ENCODE assay signal across 9 cellular contexts in the genomic region with DNA sequence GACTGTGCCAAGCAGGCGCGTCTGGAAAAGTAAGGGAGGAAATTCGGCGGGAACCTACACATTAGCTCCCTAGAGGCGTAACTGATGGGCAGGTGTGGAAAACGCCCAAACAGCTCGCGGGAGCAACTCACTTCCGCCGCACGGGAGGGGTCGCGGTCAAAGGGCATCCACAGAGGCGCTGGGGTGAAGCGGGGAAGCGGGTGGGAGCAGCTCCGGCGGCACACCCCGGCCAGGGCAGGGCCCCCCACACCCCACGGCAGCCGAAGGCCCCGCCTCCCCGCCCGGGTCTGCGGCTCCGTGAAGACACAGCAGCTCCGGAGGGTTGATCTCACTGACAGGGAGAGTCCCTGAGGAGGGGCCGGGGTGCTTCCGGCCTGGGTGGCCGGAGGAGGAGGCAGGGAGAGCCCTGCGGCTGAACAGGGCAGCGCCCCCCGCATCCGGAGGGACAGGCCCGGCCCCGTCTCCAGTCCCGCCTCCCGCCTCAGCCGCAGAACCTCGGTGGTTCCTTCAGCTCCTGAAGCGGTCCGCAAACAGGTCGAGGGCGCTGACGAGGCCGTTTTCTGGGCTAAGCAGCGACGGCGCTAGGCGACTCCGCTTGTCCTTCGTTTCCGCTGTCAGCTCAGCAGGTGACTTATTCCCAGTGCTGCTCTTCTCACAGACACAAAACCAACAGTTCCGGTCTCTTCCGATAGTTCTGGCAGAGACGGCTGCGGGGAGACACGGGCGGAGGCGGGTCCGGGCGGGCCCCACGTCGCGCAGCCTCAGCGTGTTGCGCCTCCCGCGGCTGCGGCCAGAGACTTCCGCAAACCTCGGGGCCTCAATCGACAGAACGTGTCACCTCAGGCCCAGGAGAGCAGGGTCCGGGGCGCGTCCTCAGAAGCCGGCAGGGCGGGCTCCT.
DNase-seq lines count a peak whose midpoint lies in the region; ATAC-seq, FAIRE-seq and TF ChIP-seq lines count a peak whose summit lies in the region.
"Had no signal": no experiment of that assay in that cellular context is flagged by ENCODE, and none has a peak within 500 bp of the region (broad histone marks: within the 10 kb centered on the region; RNA-seq: fewer than 3 reads in every experiment).

No MANE protein-coding gene starts in this region.

- no peak; the same call in 2 of the 3 replicates for ATAC-seq in HepG2
- ATAC-seq: A549 had no signal

- H3K4me1 ChIP-seq in liver (ENCODE audit: control insufficient read depth in 4 of 4, insufficient read depth in 4 of 4, low read length in 3 of 4) (peaks cover 0 to 4% (median 1%) of the 10 kb centered on the region in 4 donors), HepG2 (ENCODE audit: insufficient read depth, low read length) (no peaks in the 10 kb centered on the region), colonic mucosa (no peaks in the 10 kb centered on the region), osteoblast (ENCODE audit: insufficient read depth, low read length) (no peaks in the 10 kb centered on the region), transverse colon (peaks cover 0 to 16% (median 0%) of the 10 kb centered on the region in 4 donors)
- H3K4me1 ChIP-seq: A549 had no signal

- no peak overlapping the region for H3K27ac ChIP-seq in liver (ENCODE audit: low read depth in 1 of 2, low read length in 2 of 2)
- H3K27ac ChIP-seq in HepG2 (ENCODE audit: extremely low read length, insufficient read depth, low read length) = no peak overlapping the region
- no peak overlapping the region for H3K27ac ChIP-seq in colonic mucosa
- no peak overlapping the region for H3K27ac ChIP-seq in osteoblast (ENCODE audit: low read depth, low read length)
- peak overlapping the region in 1 of 4 donors; percentile 21 for H3K27ac ChIP-seq in transverse colon
- H3K27ac ChIP-seq: A549 had no signal

- H3K4me3 ChIP-seq in liver (ENCODE audit: low read depth in 1 of 3, low read length in 3 of 3) (peak overlapping the region in 2 of 3 donors; percentile 18 to 40), HepG2 (replicated peaks in 1 of 3; ENCODE audit: insufficient read depth in 1 of 3, low read depth in 2 of 3, low read length in 3 of 3) (no peak overlapping the region), colonic mucosa (peak overlapping the region; percentile 45), osteoblast (ENCODE audit: insufficient read depth, low read length) (no peak overlapping the region), transverse colon (peak overlapping the region; percentile 27 to 52 (median 40))
- H3K4me3 ChIP-seq: A549 had no signal

- TF ChIP-seq POLR2A in HepG2 (IDR thresholded peaks at IDR 0.05; ENCODE audit: insufficient read depth in 1 of 2, low read depth in 2 of 2, low read length in 2 of 2) (no peak), transverse colon (IDR thresholded peaks at IDR 0.05) (no peak)

- no peak for TF ChIP-seq RAD21 in liver (IDR thresholded peaks at IDR 0.05)
- TF ChIP-seq RAD21 in HepG2 (CRISPR knock-in tag; IDR thresholded peaks at IDR 0.05) = no peak

- H3K9ac ChIP-seq in liver (ENCODE audit: low read depth in 1 of 2, low read length in 2 of 2) = no peak overlapping the region
- H3K9ac ChIP-seq in HepG2 (ENCODE audit: insufficient read depth, low read depth, low read length) = no peak overlapping the region
- H3K9ac ChIP-seq in colonic mucosa (ENCODE audit: low read depth in 2 of 2, low read length in 2 of 2) = peak overlapping the region in 1 of 2 donors; percentile 62

- intact Hi-C loops in HepG2 (cut with micrococcal nuclease; ENCODE audit: unreplicated experiment) = no loop called here
- intact Hi-C loops in colonic mucosa (cut with DNase I) = no loop called here
- intact Hi-C loops in transverse colon (cut with DNase I; ENCODE audit: low total_unique reads) = no loop called here

- no peaks in the 10 kb centered on the region for H4K20me1 ChIP-seq in HepG2 (ENCODE audit: insufficient read depth, low read length)
- H4K20me1 ChIP-seq in osteoblast (ENCODE audit: insufficient read depth, low read length) = no peaks in the 10 kb centered on the region

- WGBS in liver = 25% methylated on average over 79 of the region's 79 CpGs
- WGBS in HepG2 (ENCODE audit: low lambda C conversion rate) = 90% methylated on average over 43 of the region's 79 CpGs
- 32 to 70% methylated on average over 4 to 63 of the region's 79 CpGs for WGBS in transverse colon (ENCODE audit: low coverage in 1 of 2), 2 donors

- no peak overlapping the region for H3K4me2 ChIP-seq in HepG2 (ENCODE audit: low read depth, low read length)
- no peak overlapping the region for H3K4me2 ChIP-seq in osteoblast (ENCODE audit: insufficient read depth, low read length)
- H3K4me2 ChIP-seq: A549 had no signal

- BruUV-seq in HepG2 (replicated peaks; lab: Mats Ljungman, UMichigan) = no TSS peak

- CTCF ChIA-PET in HepG2 (lab: Yijun Ruan, JAX; ENCODE audit: low intra/inter-chr PET ratio, low total read pairs) = no interaction called here

- H2AFZ ChIP-seq in HepG2 (ENCODE audit: low read length) = no peak overlapping the region
- H2AFZ ChIP-seq in osteoblast (ENCODE audit: low read length) = no peak overlapping the region

- H3K79me2 ChIP-seq in HepG2 (ENCODE audit: insufficient read depth, low read length) (no peaks in the 10 kb centered on the region), osteoblast (ENCODE audit: insufficient read depth, low read length) (no peaks in the 10 kb centered on the region)

- in situ Hi-C loops in HepG2 (cut with HindIII; ENCODE audit: extremely low pct_ligation_motif_present, low pct_unique_long_range_greater_than_20kb) = no loop called here
- in situ Hi-C loops in transverse colon (cut with MboI; ENCODE audit: low pct_ligation_motif_present in 1 of 4, low pct_unique_long_range_greater_than_20kb in 1 of 4, low sequenced_read_pairs in 3 of 4) = no loop called here

- FAIRE-seq in HepG2 (lab: Jason Lieb, UNC) = no peak
- FAIRE-seq: A549 had no signal

- POLR2A ChIA-PET in HepG2 (lab: Yijun Ruan, JAX) = no interaction called here

- peaks cover 0 to 3% (median 0%) of the 10 kb centered on the region in 4 donors for H3K9me3 ChIP-seq in liver (ENCODE audit: control insufficient read depth in 4 of 4, low read length in 3 of 4)
- H3K9me3 ChIP-seq in HepG2 (ENCODE audit: low read length) = no peaks in the 10 kb centered on the region
- H3K9me3 ChIP-seq in colonic mucosa = no peaks in the 10 kb centered on the region
- H3K9me3 ChIP-seq in osteoblast (ENCODE audit: low read depth, low read length) = no peaks in the 10 kb centered on the region
- H3K9me3 ChIP-seq in transverse colon = no peaks in the 10 kb centered on the region
- H3K9me3 ChIP-seq: A549 had no signal

- TF ChIP-seq EP300 in HepG2 (IDR thresholded peaks at IDR 0.05; ENCODE audit: low read depth in 2 of 2, low read length in 2 of 2) (no peak), HepG2 (CRISPR knock-in tag; IDR thresholded peaks at IDR 0.05; ENCODE audit: borderline replicate concordance) (no peak), transverse colon (IDR thresholded peaks at IDR 0.05; ENCODE audit: low read depth) (no peak)

- no peak for DNase-seq in HepG2 (ENCODE audit: low spot score)
- peak; percentile 27 for DNase-seq in activated CD4-positive, CD25-positive, alpha-beta regulatory T cell treated with anti-CD3 and anti-CD28 coated beads, Interleukin-2, amount 50 U/mL, for 16 hours (ENCODE audit: low read depth, low spot score)
- DNase-seq in colonic mucosa = peak; percentile 29
- peak; percentile 75 for DNase-seq in osteoblast (ENCODE audit: insufficient read length, low spot score, missing footprints)
- DNase-seq in transverse colon = peak; percentile 43
- no peak for DNase-seq in iPS-NIHi11 (ENCODE audit: low spot score)
- DNase-seq in AG08396 (ENCODE audit: low spot score) = no peak

- TF ChIP-seq CTCF in liver (IDR thresholded peaks at IDR 0.05; ENCODE audit: low read depth, low read length, missing input control) = no peak
- TF ChIP-seq CTCF in HepG2 (CRISPR knock-in tag; IDR thresholded peaks at IDR 0.05) = no peak
- no peak for TF ChIP-seq CTCF in colonic mucosa (IDR thresholded peaks at IDR 0.05)
- no peak for TF ChIP-seq CTCF in osteoblast (IDR thresholded peaks at IDR 0.05; ENCODE audit: extremely low read depth, low read depth, low read length)
- TF ChIP-seq CTCF in transverse colon (IDR thresholded peaks at IDR 0.05) = no peak

- H3K27me3 ChIP-seq in liver (ENCODE audit: control insufficient read depth in 4 of 4, insufficient read depth in 4 of 4, low read length in 3 of 4) (no peaks in the 10 kb centered on the region), HepG2 (ENCODE audit: control insufficient read depth in 1 of 2, insufficient read depth in 2 of 2, low read length in 2 of 2) (peaks cover 2 to 51% of the 10 kb centered on the region in 2 experiments; a peak in 4 of 5 replicates), colonic mucosa (no peaks in the 10 kb centered on the region), osteoblast (ENCODE audit: insufficient read depth, low read length) (no peaks in the 10 kb centered on the region), transverse colon (no peaks in the 10 kb centered on the region)

- H3K36me3 ChIP-seq in liver (ENCODE audit: control insufficient read depth in 4 of 4, insufficient read depth in 3 of 4, low read depth in 1 of 4, low read length in 3 of 4) (no peaks in the 10 kb centered on the region), HepG2 (replicated peaks in 1 of 2; ENCODE audit: control insufficient read depth in 1 of 2, insufficient read depth in 2 of 2, low read length in 2 of 2) (no peaks in the 10 kb centered on the region), colonic mucosa (no peaks in the 10 kb centered on the region), osteoblast (ENCODE audit: insufficient read depth, low read length) (no peaks in the 10 kb centered on the region), transverse colon (no peaks in the 10 kb centered on the region)

TF ChIP-seq in liver, 16 proteins besides CTCF, POLR2A, EP300 and RAD21:
- no peak for TF ChIP-seq NR2F2 (IDR thresholded peaks at IDR 0.05)
- TF ChIP-seq, protein P1, sequence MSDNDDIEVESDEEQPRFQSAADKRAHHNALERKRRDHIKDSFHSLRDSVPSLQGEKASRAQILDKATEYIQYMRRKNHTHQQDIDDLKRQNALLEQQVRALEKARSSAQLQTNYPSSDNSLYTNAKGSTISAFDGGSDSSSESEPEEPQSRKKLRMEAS (IDR thresholded peaks at IDR 0.05) = no peak
- TF ChIP-seq TAF1 (conservative IDR thresholded peaks at IDR 0.05) = no peak

TF ChIP-seq in HepG2, 621 proteins besides CTCF, POLR2A, EP300 and RAD21 (continues in another document):
- TF ChIP-seq, protein P2, sequence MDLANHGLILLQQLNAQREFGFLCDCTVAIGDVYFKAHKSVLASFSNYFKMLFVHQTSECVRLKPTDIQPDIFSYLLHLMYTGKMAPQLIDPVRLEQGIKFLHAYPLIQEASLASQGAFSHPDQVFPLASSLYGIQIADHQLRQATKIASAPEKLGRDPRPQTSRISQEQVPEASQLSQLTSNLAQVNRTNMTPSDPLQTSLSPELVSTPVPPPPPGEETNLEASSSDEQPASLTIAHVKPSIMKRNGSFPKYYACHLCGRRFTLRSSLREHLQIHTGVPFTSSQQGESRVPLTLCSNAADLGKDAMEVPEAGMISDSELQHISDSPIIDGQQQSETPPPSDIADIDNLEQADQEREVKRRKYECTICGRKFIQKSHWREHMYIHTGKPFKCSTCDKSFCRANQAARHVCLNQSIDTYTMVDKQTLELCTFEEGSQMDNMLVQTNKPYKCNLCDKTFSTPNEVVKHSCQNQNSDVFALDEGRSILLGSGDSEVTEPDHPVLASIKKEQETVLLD (CRISPR knock-in tag; IDR thresholded peaks at IDR 0.05; ENCODE audit: low read depth) = no peak

Comparison
In these comparisons a context has a peak if more than half of its experiments do, and no peak if none do; other contexts are left out.
1. H3K4me3 ChIP-seq: peak in liver (2 of 3), colonic mucosa (single experiment) and transverse colon (4 of 4); none in HepG2 (0 of 3) and osteoblast (single experiment).
2. DNase-seq: peak in activated CD4-positive, CD25-positive, alpha-beta regulatory T cell treated with anti-CD3 and anti-CD28 coated beads, Interleukin-2, amount 50 U/mL, for 16 hours (single experiment), colonic mucosa (single experiment), osteoblast (single experiment) and transverse colon (single experiment); none in HepG2 (single experiment), iPS-NIHi11 (single experiment) and AG08396 (single experiment).